ENCODE assay signal across 8 cellular contexts in genomic region chr22:37633082-37633692, GRCh38. TPM values are rescaled to one million over a fixed set of nuclear protein-coding genes. Genes with fewer than 3 reads are reported as not detected.
DNase-seq lines count a peak whose midpoint lies in the region; ATAC-seq, FAIRE-seq and TF ChIP-seq lines count a peak whose summit lies in the region.

No MANE protein-coding gene starts in this region.

- H3K36me3 Mint-ChIP-seq in activated T-cell treated with anti-CD3 and anti-CD28 coated beads, Interleukin-2, amount 50 U/mL, for 4 hours (ENCODE audit: insufficient read depth): no peaks in the 10 kb centered on the region
- H3K36me3 Mint-ChIP-seq in T-helper 1 cell treated with Interleukin-12 subunit alpha and Interleukin-12 subunit beta and Interleukin-4 antibody, amounts not matched to agents 30 μg/mL and 1 μg/mL, for 36 hours (ENCODE audit: low read depth): peaks cover 7% of the 10 kb centered on the region

- no peaks in the 10 kb centered on the region for H3K27me3 Mint-ChIP-seq in activated T-cell treated with anti-CD3 and anti-CD28 coated beads, Interleukin-2, amount 50 U/mL, for 4 hours (ENCODE audit: low read depth)
- no peaks in the 10 kb centered on the region for H3K27me3 Mint-ChIP-seq in T-helper 1 cell treated with Interleukin-12 subunit alpha and Interleukin-12 subunit beta and Interleukin-4 antibody, amounts not matched to agents 30 μg/mL and 1 μg/mL, for 36 hours (ENCODE audit: low read depth)

- no peaks in the 10 kb centered on the region for H3K36me3 ChIP-seq in hepatocyte (replicated peaks; ENCODE audit: insufficient read depth, low read depth)
- peaks cover 12 to 48% (median 48%) of the 10 kb centered on the region in 4 donors for H3K36me3 ChIP-seq in stomach

- intact Hi-C loops in stomach (cut with DNase I; ENCODE audit: low total_unique reads): no loop called here

- no peaks in the 10 kb centered on the region for H3K9me3 Mint-ChIP-seq in activated T-cell treated with anti-CD3 and anti-CD28 coated beads, Interleukin-2, amount 50 U/mL, for 4 hours
- H3K9me3 Mint-ChIP-seq in T-helper 1 cell treated with Interleukin-12 subunit alpha and Interleukin-12 subunit beta and Interleukin-4 antibody, amounts not matched to agents 30 μg/mL and 1 μg/mL, for 36 hours: no peaks in the 10 kb centered on the region

- peaks cover 12% of the 10 kb centered on the region for H3K79me2 ChIP-seq in hepatocyte

- TF ChIP-seq POLR2A in stomach (IDR thresholded peaks at IDR 0.05): no peak
- no peak for TF ChIP-seq POLR2A in H54 (IDR thresholded peaks at IDR 0.05; ENCODE audit: low read depth, low read length)

- H3K27me3 ChIP-seq in hepatocyte (no peaks in the 10 kb centered on the region), stomach (no peaks in the 10 kb centered on the region)

- no peak for TF ChIP-seq EP300 in stomach (IDR thresholded peaks at IDR 0.05)

- H3K4me1 ChIP-seq in hepatocyte (ENCODE audit: insufficient read depth) (peaks cover 71% of the 10 kb centered on the region), stomach (peaks cover 35 to 71% (median 54%) of the 10 kb centered on the region in 4 donors)

- no peaks in the 10 kb centered on the region for H3K9me3 ChIP-seq in hepatocyte (ENCODE audit: low read depth)
- H3K9me3 ChIP-seq in stomach: no peaks in the 10 kb centered on the region

- DNase-seq in activated T-cell treated with anti-CD3 and anti-CD28 coated beads, Interleukin-2, amount 50 U/mL, for 4 hours: no peak
- no peak for DNase-seq in activated T-cell treated with anti-CD3 and anti-CD28 coated beads, Interleukin-2, amount 50 U/mL, for 1 hour
- DNase-seq in hepatocyte (ENCODE audit: low spot score) (no peak), stomach (no peak), NCI-H1694 (lab: John Stamatoyannopoulos, UW) (no peak), H54 (ENCODE audit: insufficient read length, low spot score) (no peak)

- H3K4me3 ChIP-seq in hepatocyte: no peak overlapping the region
- peak overlapping the region in 2 of 4 donors; percentile 14 to 26 for H3K4me3 ChIP-seq in stomach

- ATAC-seq in activated T-cell treated with anti-CD3 and anti-CD28 coated beads, Interleukin-2, amount 50 U/mL, for 4 hours: peak; percentile 49 to 58
- peak; percentile 50 for ATAC-seq in HG02938 (IDR thresholded peaks at IDR 0.05; ENCODE audit: unreplicated experiment)

- H4K20me1 ChIP-seq in hepatocyte (ENCODE audit: insufficient read depth, poor library complexity, severe bottlenecking): no peaks in the 10 kb centered on the region

- H3K4me2 ChIP-seq in hepatocyte: peak overlapping the region; percentile 72

- no peaks in the 10 kb centered on the region for H3K9me2 ChIP-seq in hepatocyte (replicated peaks; ENCODE audit: insufficient read depth)

- H3K27ac Mint-ChIP-seq in T-helper 1 cell treated with Interleukin-12 subunit alpha and Interleukin-12 subunit beta and Interleukin-4 antibody, amounts not matched to agents 30 μg/mL and 1 μg/mL, for 36 hours: peak overlapping the region; percentile 93

- WGBS in hepatocyte (ENCODE audit: low lambda C conversion rate, missing lambda C conversion rate): 57% methylated on average over 12 of the region's 13 CpGs
- 21 to 42% (median 35%) methylated on average over 8 to 13 of the region's 13 CpGs for WGBS in stomach, 5 donors

- H3K27ac ChIP-seq in hepatocyte (peak overlapping the region; percentile 95), stomach (peak overlapping the region; percentile 64 to 90 (median 81))

- H3K4me3 Mint-ChIP-seq in activated T-cell treated with anti-CD3 and anti-CD28 coated beads, Interleukin-2, amount 50 U/mL, for 4 hours: peak overlapping the region; percentile 65
- peak overlapping the region; percentile 43 for H3K4me3 Mint-ChIP-seq in T-helper 1 cell treated with Interleukin-12 subunit alpha and Interleukin-12 subunit beta and Interleukin-4 antibody, amounts not matched to agents 30 μg/mL and 1 μg/mL, for 36 hours

- no peak overlapping the region for H2AFZ ChIP-seq in hepatocyte

- H3K4me1 Mint-ChIP-seq in activated T-cell treated with anti-CD3 and anti-CD28 coated beads, Interleukin-2, amount 50 U/mL, for 4 hours (ENCODE audit: low read depth): peaks cover 64% of the 10 kb centered on the region
- H3K4me1 Mint-ChIP-seq in T-helper 1 cell treated with Interleukin-12 subunit alpha and Interleukin-12 subunit beta and Interleukin-4 antibody, amounts not matched to agents 30 μg/mL and 1 μg/mL, for 36 hours (ENCODE audit: low read depth): peaks cover 48% of the 10 kb centered on the region

- TF ChIP-seq CTCF in hepatocyte (IDR thresholded peaks at IDR 0.05; ENCODE audit: poor library complexity) (no peak), stomach (IDR thresholded peaks at IDR 0.05) (no peak)

- FAIRE-seq in H54 (lab: Jason Lieb, UNC): no peak

RNA-seq across cellular contexts. Expression of gene SH3BP1, which starts 6.3 kb away (rescaled TPM):
- 10 to 100 TPM; 51.1 to 54.3 (median 52.5) TPM for total RNA-seq in activated T-cell treated with anti-CD3 and anti-CD28 coated beads, Interleukin-2, amount 50 U/mL, for 4 hours
- 6.4 and 14.0 TPM in 2 replicates for total RNA-seq in hepatocyte
- 12.3 and 21.6 TPM in 2 replicates for polyA plus RNA-seq in hepatocyte
- total RNA-seq in stomach: 100 to 1,000 TPM in 1 of 5 donors, 10 to 100 TPM in 1, 1 to 10 TPM in 2, not detected in 1; 1.6 to 135 (median 7.3) TPM
- 10 to 100 TPM in 1 of 3 donors, 1 to 10 TPM in 2; 8.7 to 12.8 (median 9.5) TPM for polyA plus RNA-seq in stomach

RNA-seq across cellular contexts. Expression of gene GGA1, which starts 24.6 kb away (rescaled TPM):
- 10 to 100 TPM; 73.3 to 79.5 (median 77.3) TPM for total RNA-seq in activated T-cell treated with anti-CD3 and anti-CD28 coated beads, Interleukin-2, amount 50 U/mL, for 4 hours
- total RNA-seq in hepatocyte: 25.5 and 30.2 TPM in 2 replicates
- 51.5 and 75.3 TPM in 2 replicates for polyA plus RNA-seq in hepatocyte
- total RNA-seq in stomach: 10 to 100 TPM; 39.5 to 87.9 (median 55.6) TPM
- 10 to 100 TPM; 30.3 to 43.6 (median 34.1) TPM for polyA plus RNA-seq in stomach

RNA-seq across cellular contexts. Expression of gene PDXP, which starts 25.3 kb away (rescaled TPM):
- 10 to 100 TPM; 39.0 to 50.2 (median 43.7) TPM for total RNA-seq in activated T-cell treated with anti-CD3 and anti-CD28 coated beads, Interleukin-2, amount 50 U/mL, for 4 hours
- total RNA-seq in hepatocyte (15.0 and 18.3 TPM in 2 replicates), stomach (10 to 100 TPM in 1 of 5 donors, 1 to 10 TPM in 4; 2.9 to 72.1 (median 5.4) TPM)
- polyA plus RNA-seq in hepatocyte (25.0 and 27.6 TPM in 2 replicates), stomach (10 to 100 TPM in 1 of 3 donors, 1 to 10 TPM in 2; 6.4 to 11.8 (median 8.1) TPM)

RNA-seq across cellular contexts. Expression of gene LGALS1, which starts 42.2 kb away (rescaled TPM):
- 10 to 100 TPM; 23.5 to 39.5 (median 24.9) TPM for total RNA-seq in activated T-cell treated with anti-CD3 and anti-CD28 coated beads, Interleukin-2, amount 50 U/mL, for 4 hours
- 780 and 875 TPM in 2 replicates for total RNA-seq in hepatocyte
- 565 and 568 TPM in 2 replicates for polyA plus RNA-seq in hepatocyte
- 100 to 1,000 TPM; 235 to 490 (median 312) TPM for total RNA-seq in stomach
- polyA plus RNA-seq in stomach: 1,000 to 10,000 TPM in 1 of 3 donors, 100 to 1,000 TPM in 2; 596 to 1,435 (median 703) TPM

RNA-seq across cellular contexts. Expression of gene NOL12, which starts 53.0 kb away (rescaled TPM):
- 10 to 100 TPM; 58.7 to 66.4 (median 65.2) TPM for total RNA-seq in activated T-cell treated with anti-CD3 and anti-CD28 coated beads, Interleukin-2, amount 50 U/mL, for 4 hours
- total RNA-seq in hepatocyte: 11.4 and 22.6 TPM in 2 replicates
- polyA plus RNA-seq in hepatocyte: 27.6 and 31.9 TPM in 2 replicates
- total RNA-seq in stomach: 10 to 100 TPM in 4 of 5 donors, 1 to 10 TPM in 1; 9.3 to 64.6 (median 41.5) TPM
- polyA plus RNA-seq in stomach: 10 to 100 TPM; 26.6 to 35.4 (median 35.2) TPM
